ENCODE assay signal across 11 cellular contexts in genomic region chr10:79145174-79145483, GRCh38.
DNase-seq lines count a peak whose midpoint lies in the region; ATAC-seq lines count a peak whose summit lies in the region.
"Had no signal": no experiment of that assay in that cellular context is flagged by ENCODE, and none has a peak within 500 bp of the region (broad histone marks: within the 10 kb centered on the region; RNA-seq: fewer than 3 reads in every experiment).

No MANE protein-coding gene starts in this region.

- peak overlapping the region in 1 of 2 experiments; percentile 18 for H3K14ac ChIP-seq in mesenchymal stem cell (ENCODE audit: low read length in 2 of 2)

- peaks cover 56 to 74% of the 10 kb centered on the region in 2 experiments for H3K36me3 ChIP-seq in mesenchymal stem cell (ENCODE audit: control insufficient read depth in 1 of 2, insufficient read depth in 2 of 2, low read depth in 1 of 2, low read length in 2 of 2)

- no peak overlapping the region for H2BK12ac ChIP-seq in mesenchymal stem cell (ENCODE audit: low read length in 2 of 2)

- H2AK5ac ChIP-seq in mesenchymal stem cell (ENCODE audit: low read length, severe bottlenecking), result peak overlapping the region; percentile 16

- intact Hi-C loops in activated CD4-positive, alpha-beta T cell treated with anti-CD3 and anti-CD28 coated beads for 36 hours (cut with DNase I, micrococcal nuclease), result no loop called here

- H3K4me1 ChIP-seq in mesenchymal stem cell (ENCODE audit: control insufficient read depth, insufficient read depth, low read depth, low read length), result peaks cover 82% of the 10 kb centered on the region

- no peak overlapping the region for H3K9ac ChIP-seq in mesenchymal stem cell (ENCODE audit: low read length)

- H3K4me3 ChIP-seq in mesenchymal stem cell (ENCODE audit: insufficient read depth in 1 of 2, low read depth in 1 of 2, low read length in 2 of 2), result no peak overlapping the region

- H4K91ac ChIP-seq in mesenchymal stem cell (ENCODE audit: low read length), result peak overlapping the region; percentile 57

- peak overlapping the region; percentile 34 to 81 for H3K18ac ChIP-seq in mesenchymal stem cell (ENCODE audit: low read depth in 1 of 2, low read length in 2 of 2)

- no peak for ATAC-seq in activated CD4-positive, alpha-beta T cell treated with anti-CD3 and anti-CD28 coated beads for 36 hours
- no peak for ATAC-seq in HG02610 (IDR thresholded peaks at IDR 0.05; ENCODE audit: unreplicated experiment)
- ATAC-seq in HG02938 (IDR thresholded peaks at IDR 0.05; ENCODE audit: unreplicated experiment), result no peak
- ATAC-seq: left colon had no signal

- H2BK120ac ChIP-seq in mesenchymal stem cell (ENCODE audit: low read depth, low read length), result no peak overlapping the region

- peak overlapping the region; percentile 52 for H4K8ac ChIP-seq in mesenchymal stem cell (ENCODE audit: low read length)

- WGBS in mesenchymal stem cell, result 34% methylated on average over 4 of the region's 5 CpGs

- peak overlapping the region; percentile 3 for H3K27ac ChIP-seq in mesenchymal stem cell (ENCODE audit: low read length, poor library complexity, severe bottlenecking)
- peak overlapping the region; percentile 85 for H3K27ac ChIP-seq in substantia nigra (ENCODE audit: low read depth, low read length, poor library complexity, severe bottlenecking)

- H3K27me3 ChIP-seq in mesenchymal stem cell (ENCODE audit: control insufficient read depth in 1 of 2, insufficient read depth in 1 of 2, low read length in 2 of 2), result no peaks in the 10 kb centered on the region

- H3K4me1 Mint-ChIP-seq in activated CD4-positive, alpha-beta T cell treated with anti-CD3 and anti-CD28 coated beads for 36 hours, result peaks cover 44% of the 10 kb centered on the region
- peaks cover 59% of the 10 kb centered on the region for H3K4me1 Mint-ChIP-seq in activated naive CD8-positive, alpha-beta T cell treated with anti-CD3 and anti-CD28 coated beads for 36 hours

- no peak overlapping the region for H3K23ac ChIP-seq in mesenchymal stem cell (ENCODE audit: low read length in 2 of 2)

- POLR2A ChIA-PET in activated CD4-positive, alpha-beta T cell treated with anti-CD3 and anti-CD28 coated beads for 36 hours (lab: Charles Lee), result no interaction called here

- no peaks in the 10 kb centered on the region for H3K9me3 Mint-ChIP-seq in activated CD4-positive, alpha-beta T cell treated with anti-CD3 and anti-CD28 coated beads for 36 hours (ENCODE audit: low read depth)
- no peaks in the 10 kb centered on the region for H3K9me3 Mint-ChIP-seq in activated naive CD8-positive, alpha-beta T cell treated with anti-CD3 and anti-CD28 coated beads for 36 hours

- no peak overlapping the region for H3K4me2 ChIP-seq in mesenchymal stem cell (ENCODE audit: low read length, poor library complexity, severe bottlenecking)

- no peaks in the 10 kb centered on the region for H3K27me3 Mint-ChIP-seq in activated CD4-positive, alpha-beta T cell treated with anti-CD3 and anti-CD28 coated beads for 36 hours
- no peaks in the 10 kb centered on the region for H3K27me3 Mint-ChIP-seq in activated naive CD8-positive, alpha-beta T cell treated with anti-CD3 and anti-CD28 coated beads for 36 hours

- peaks cover 24% of the 10 kb centered on the region for H3K79me1 ChIP-seq in mesenchymal stem cell (replicated peaks; ENCODE audit: low read length, poor library complexity, severe bottlenecking)

- peak overlapping the region; percentile 49 for H3K27ac Mint-ChIP-seq in activated CD4-positive, alpha-beta T cell treated with anti-CD3 and anti-CD28 coated beads for 36 hours
- H3K27ac Mint-ChIP-seq in activated naive CD8-positive, alpha-beta T cell treated with anti-CD3 and anti-CD28 coated beads for 36 hours, result peak overlapping the region; percentile 32

- CTCF ChIA-PET in activated CD4-positive, alpha-beta T cell treated with anti-CD3 and anti-CD28 coated beads for 36 hours (lab: Charles Lee), result no interaction called here

- H3K4ac ChIP-seq in mesenchymal stem cell (ENCODE audit: low read depth in 1 of 2, low read length in 2 of 2), result no peak overlapping the region

- DNase-seq in activated CD4-positive, alpha-beta T cell treated with anti-CD3 and anti-CD28 coated beads for 36 hours, result no peak
- no peak for DNase-seq in activated CD4-positive, alpha-beta T cell treated with anti-CD3 and anti-CD28 coated beads, Interleukin-2, amount 50 U/mL, for 48 hours
- no peak for DNase-seq in activated naive CD8-positive, alpha-beta T cell treated with anti-CD3 and anti-CD28 coated beads for 36 hours
- DNase-seq in mesenchymal stem cell (no peak), substantia nigra (lab: John Stamatoyannopoulos, UW) (no peak), NCI-H510A (lab: John Stamatoyannopoulos, UW) (no peak)
- DNase-seq: activated CD4-positive, alpha-beta T cell treated with anti-CD3 and anti-CD28 coated beads, Interleukin-2, amount 50 U/mL, for 4 hours; left colon; NCI-H524 had no signal

- H3K9me3 ChIP-seq in mesenchymal stem cell (ENCODE audit: control insufficient read depth, low read length), result no peaks in the 10 kb centered on the region

- no peak overlapping the region for H2AFZ ChIP-seq in mesenchymal stem cell (ENCODE audit: low read depth, low read length)

- H2BK5ac ChIP-seq in mesenchymal stem cell (ENCODE audit: low read depth, low read length, poor library complexity, severe bottlenecking), result no peak overlapping the region

- no peaks in the 10 kb centered on the region for H3K36me3 Mint-ChIP-seq in activated CD4-positive, alpha-beta T cell treated with anti-CD3 and anti-CD28 coated beads for 36 hours (ENCODE audit: low read depth)
- H3K36me3 Mint-ChIP-seq in activated naive CD8-positive, alpha-beta T cell treated with anti-CD3 and anti-CD28 coated beads for 36 hours, result no peaks in the 10 kb centered on the region

- no peak overlapping the region for H3K4me3 Mint-ChIP-seq in activated CD4-positive, alpha-beta T cell treated with anti-CD3 and anti-CD28 coated beads for 36 hours
- H3K4me3 Mint-ChIP-seq in activated naive CD8-positive, alpha-beta T cell treated with anti-CD3 and anti-CD28 coated beads for 36 hours, result no peak overlapping the region

- H2BK15ac ChIP-seq in mesenchymal stem cell (ENCODE audit: low read depth, poor library complexity, severe bottlenecking), result no peak overlapping the region
